In genomic region chr14:33909380-33910084, GRCh38 we compare ENCODE assay signal across 1 cellular context.
TF ChIP-seq lines count a peak whose summit lies in the region.

No MANE protein-coding gene starts in this region.

TF ChIP-seq in HepG2, 621 proteins besides CTCF, POLR2A, EP300 and RAD21 (continued from another document and continues in another):
- TF ChIP-seq NR0B2 (CRISPR knock-in tag; IDR thresholded peaks at IDR 0.05) (no peak), GABPA (IDR thresholded peaks at IDR 0.05; ENCODE audit: low read depth, low read length) (no peak), GABPA (CRISPR knock-in tag; IDR thresholded peaks at IDR 0.05; ENCODE audit: low read depth) (peak; percentile 75), ZNF781 (CRISPR knock-in tag; IDR thresholded peaks at IDR 0.05; ENCODE audit: borderline replicate concordance, not compliant biosample characterization) (no peak), RNF2 (conservative IDR thresholded peaks at IDR 0.05; ENCODE audit: low read depth) (no peak), THYN1 (CRISPR knock-in tag; IDR thresholded peaks at IDR 0.05; ENCODE audit: borderline replicate concordance, low read depth) (no peak), PITX1 (CRISPR knock-in tag; IDR thresholded peaks at IDR 0.05) (peak; percentile 92), PHF20 (CRISPR knock-in tag; IDR thresholded peaks at IDR 0.05) (no peak), ZNF563 (CRISPR knock-in tag; IDR thresholded peaks at IDR 0.05) (no peak), PTBP1 (IDR thresholded peaks at IDR 0.05; ENCODE audit: low read depth, low read length, poor library complexity, severe bottlenecking) (no peak), ZNF740 (CRISPR knock-in tag; IDR thresholded peaks at IDR 0.05) (no peak), ZBTB25 (CRISPR knock-in tag; IDR thresholded peaks at IDR 0.05) (peak; percentile 89; the same call in 1 of the 2 replicates), PBX3 (CRISPR knock-in tag; IDR thresholded peaks at IDR 0.05; ENCODE audit: borderline replicate concordance) (no peak), ZNF674 (CRISPR knock-in tag; IDR thresholded peaks at IDR 0.05; ENCODE audit: low read depth) (no peak), U2AF1 (optimal IDR thresholded peaks at IDR 0.05; ENCODE audit: low read depth, low read length) (no peak), ZNF569 (CRISPR knock-in tag; IDR thresholded peaks at IDR 0.05; ENCODE audit: borderline replicate concordance) (no peak), HOXA9 (CRISPR knock-in tag; IDR thresholded peaks at IDR 0.05; ENCODE audit: borderline replicate concordance) (no peak), ZNF878 (CRISPR knock-in tag; IDR thresholded peaks at IDR 0.05) (peak; percentile 96; the same call in 1 of the 2 replicates), ARHGAP35 (CRISPR knock-in tag; IDR thresholded peaks at IDR 0.05; ENCODE audit: borderline replicate concordance) (0 out of 2 replicates have a peak, but pooled peaks have one; percentile 12), ZBTB2 (CRISPR knock-in tag; IDR thresholded peaks at IDR 0.05; ENCODE audit: low read depth) (no peak), ZNF205 (CRISPR knock-in tag; IDR thresholded peaks at IDR 0.05) (peak; percentile 69), ZNF713 (CRISPR knock-in tag; IDR thresholded peaks at IDR 0.05) (0 out of 2 replicates have a peak, but pooled peaks have one; percentile 13), STAT5B (CRISPR knock-in tag; IDR thresholded peaks at IDR 0.05) (peak; percentile 80; the same call in 1 of the 2 replicates), SNAI1 (CRISPR knock-in tag; IDR thresholded peaks at IDR 0.05; ENCODE audit: borderline replicate concordance) (no peak), ZNF660 (CRISPR knock-in tag; IDR thresholded peaks at IDR 0.05; ENCODE audit: borderline replicate concordance, low read depth) (no peak), KMT2B (CRISPR knock-in tag; IDR thresholded peaks at IDR 0.05) (no peak), SPEN (CRISPR knock-in tag; IDR thresholded peaks at IDR 0.05; ENCODE audit: low read depth) (peak; percentile 88), ZGPAT (CRISPR knock-in tag; IDR thresholded peaks at IDR 0.05) (peak; percentile 98), IKZF1 (IDR thresholded peaks at IDR 0.05) (no peak), ZNF331 (CRISPR knock-in tag; IDR thresholded peaks at IDR 0.05) (peak; percentile 95), ZNF639 (CRISPR knock-in tag; conservative IDR thresholded peaks at IDR 0.05) (peak; percentile 65; the same call in 1 of the 2 replicates), ZNF557 (CRISPR knock-in tag; IDR thresholded peaks at IDR 0.05) (peak; percentile 71; the same call in 1 of the 2 replicates), ZNF264 (CRISPR knock-in tag; IDR thresholded peaks at IDR 0.05) (0 out of 2 replicates have a peak, but pooled peaks have one; percentile 66), ZEB1 (IDR thresholded peaks at IDR 0.05; ENCODE audit: insufficient replicate concordance, low read depth) (peak; percentile 12), CAMTA2 (CRISPR knock-in tag; IDR thresholded peaks at IDR 0.05; ENCODE audit: borderline replicate concordance) (no peak), ZNF577 (CRISPR knock-in tag; IDR thresholded peaks at IDR 0.05; ENCODE audit: borderline replicate concordance, low read depth) (no peak), JUNB (CRISPR knock-in tag; IDR thresholded peaks at IDR 0.05; ENCODE audit: borderline replicate concordance) (no peak), ZNF124 (CRISPR knock-in tag; IDR thresholded peaks at IDR 0.05) (no peak), SMAD3 (CRISPR knock-in tag; IDR thresholded peaks at IDR 0.05) (0 out of 2 replicates have a peak, but pooled peaks have one; percentile 18), ZNF253 (CRISPR knock-in tag; IDR thresholded peaks at IDR 0.05; ENCODE audit: borderline replicate concordance) (no peak), MEIS2 (CRISPR knock-in tag; IDR thresholded peaks at IDR 0.05) (no peak), ZUFSP (CRISPR knock-in tag; IDR thresholded peaks at IDR 0.05; ENCODE audit: borderline replicate concordance) (no peak), ZNF510 (CRISPR knock-in tag; IDR thresholded peaks at IDR 0.05; ENCODE audit: low read depth) (no peak), ISX (CRISPR knock-in tag; conservative IDR thresholded peaks at IDR 0.05) (no peak), HDAC1 (CRISPR knock-in tag; IDR thresholded peaks at IDR 0.05) (peak; percentile 79), RFX5 (IDR thresholded peaks at IDR 0.05; ENCODE audit: low read depth, low read length) (no peak), LBX2 (CRISPR knock-in tag; IDR thresholded peaks at IDR 0.05; ENCODE audit: borderline replicate concordance) (no peak), RXRB (CRISPR knock-in tag; IDR thresholded peaks at IDR 0.05; ENCODE audit: borderline replicate concordance) (peak; percentile 94), MBNL3 (CRISPR knock-in tag; conservative IDR thresholded peaks at IDR 0.05) (no peak; the same call in 1 of the 2 replicates), ZNF780A (CRISPR knock-in tag; IDR thresholded peaks at IDR 0.05) (0 out of 2 replicates have a peak, but pooled peaks have one; percentile 31), JUN (CRISPR knock-in tag; IDR thresholded peaks at IDR 0.05) (no peak), ZBTB26 (CRISPR knock-in tag; IDR thresholded peaks at IDR 0.05; ENCODE audit: borderline replicate concordance) (no peak), ZNF224 (CRISPR knock-in tag; IDR thresholded peaks at IDR 0.05) (no peak), ZBTB14 (CRISPR knock-in tag; IDR thresholded peaks at IDR 0.05) (no peak), SMAD9 (CRISPR knock-in tag; IDR thresholded peaks at IDR 0.05) (no peak), CBFB (CRISPR knock-in tag; IDR thresholded peaks at IDR 0.05) (no peak), ZNF784 (CRISPR knock-in tag; IDR thresholded peaks at IDR 0.05; ENCODE audit: borderline replicate concordance) (no peak), BCL3 (CRISPR knock-in tag; IDR thresholded peaks at IDR 0.05) (no peak), ZNF720 (CRISPR knock-in tag; IDR thresholded peaks at IDR 0.05) (no peak), ZNF747 (CRISPR knock-in tag; IDR thresholded peaks at IDR 0.05; ENCODE audit: borderline replicate concordance) (peak; percentile 60; the same call in 1 of the 2 replicates)
